20 cellular contexts compared by ENCODE assay signal in the genomic region with DNA sequence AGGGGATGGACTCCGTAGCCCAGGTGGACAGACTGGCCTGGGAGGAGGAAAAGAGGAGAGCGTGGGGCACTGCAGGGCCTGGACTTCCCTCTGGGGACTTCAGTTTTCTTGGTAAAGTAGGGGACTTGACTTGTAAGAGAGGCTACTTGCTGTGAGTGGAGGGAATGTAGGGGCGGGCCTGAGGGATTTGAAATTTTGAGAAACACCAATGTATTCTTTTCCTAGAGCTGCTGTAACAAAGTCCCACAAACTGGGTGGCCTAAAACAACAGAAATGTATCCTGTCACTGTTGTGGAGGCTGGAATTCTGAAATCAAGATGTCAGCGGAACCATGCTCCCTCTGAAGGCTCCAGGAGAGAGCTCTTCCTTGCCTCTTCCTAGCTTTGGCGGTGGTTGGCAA. TPM values are rescaled to one million over a fixed set of nuclear protein-coding genes. Genes with fewer than 3 reads are reported as not detected.
A peak's percentile ranks its signal among the peaks of the same experiment; 100 is the strongest.
DNase-seq lines count a peak whose midpoint lies in the region; ATAC-seq, FAIRE-seq and TF ChIP-seq lines count a peak whose summit lies in the region.
"Had no signal": no experiment of that assay in that cellular context is flagged by ENCODE, and none has a peak within 500 bp of the region (broad histone marks: within the 10 kb centered on the region; RNA-seq: fewer than 3 reads in every experiment).

No MANE protein-coding gene starts in this region.

- no peaks in the 10 kb centered on the region for H3K27me3 ChIP-seq in ACC112 (ENCODE audit: insufficient read depth, low read length)
- peaks cover 2% of the 10 kb centered on the region for H3K27me3 ChIP-seq in astrocyte (ENCODE audit: insufficient read depth, low read length)
- no peaks in the 10 kb centered on the region for H3K27me3 ChIP-seq in right cardiac atrium (ENCODE audit: control insufficient read depth, insufficient read depth)
- no peaks in the 10 kb centered on the region for H3K27me3 ChIP-seq in rectal smooth muscle tissue (ENCODE audit: control insufficient read depth, insufficient read depth, low read length)

- peaks cover 36% of the 10 kb centered on the region for H3K4me1 Mint-ChIP-seq in astrocyte (ENCODE audit: low read depth, unreplicated experiment)
- peaks cover 6% of the 10 kb centered on the region for H3K4me1 Mint-ChIP-seq in stimulated activated naive CD8-positive, alpha-beta T cell treated with anti-CD3 and anti-CD28 coated beads, Interleukin-15, amount 100 ng/mL, for 72 hours

- H3K79me2 ChIP-seq in ACC112 (ENCODE audit: control insufficient read depth, insufficient read depth, low read length, unreplicated experiment) (no peaks in the 10 kb centered on the region), astrocyte (ENCODE audit: insufficient read depth, low read length) (no peaks in the 10 kb centered on the region)

- H3K36me3 ChIP-seq in ACC112 (ENCODE audit: insufficient read depth, low read length) (no peaks in the 10 kb centered on the region), astrocyte (ENCODE audit: insufficient read depth, low read length) (no peaks in the 10 kb centered on the region), rectal smooth muscle tissue (ENCODE audit: control insufficient read depth, insufficient read depth, low read length) (no peaks in the 10 kb centered on the region)
- H3K36me3 ChIP-seq: prostate gland had no signal

- H2AFZ ChIP-seq in ACC112 (ENCODE audit: low read length, unreplicated experiment) (no peak overlapping the region), astrocyte (ENCODE audit: low read depth, low read length) (no peak overlapping the region)

- H3K9ac ChIP-seq in astrocyte (ENCODE audit: low read length) (no peak overlapping the region), rectal smooth muscle tissue (ENCODE audit: low read length) (no peak overlapping the region)

- ATAC-seq in right cardiac atrium: peak; percentile 0 to 5
- ATAC-seq in HG03521 (IDR thresholded peaks at IDR 0.05; ENCODE audit: unreplicated experiment): no peak
- ATAC-seq in stimulated activated naive CD8-positive, alpha-beta T cell treated with anti-CD3 and anti-CD28 coated beads, Interleukin-15, amount 100 ng/mL, for 72 hours: no peak

- no peak for FAIRE-seq in astrocyte (lab: Jason Lieb, UNC)
- FAIRE-seq: D721Med, GM18507 had no signal

- H3K9me3 ChIP-seq in astrocyte (ENCODE audit: insufficient read depth, low read depth, low read length) (no peaks in the 10 kb centered on the region), right cardiac atrium (ENCODE audit: control insufficient read depth, low read length) (no peaks in the 10 kb centered on the region)
- H3K9me3 ChIP-seq: prostate gland had no signal

- H3K4me1 ChIP-seq in ACC112 (ENCODE audit: control insufficient read depth, insufficient read depth, low read length, unreplicated experiment) (peaks cover 50% of the 10 kb centered on the region), astrocyte (ENCODE audit: insufficient read depth, low read length) (peaks cover 31% of the 10 kb centered on the region), right cardiac atrium (ENCODE audit: control insufficient read depth, insufficient read depth, low read length) (peaks cover 31% of the 10 kb centered on the region), rectal smooth muscle tissue (ENCODE audit: control insufficient read depth, insufficient read depth, low read length) (peaks cover 49% of the 10 kb centered on the region)
- H3K4me1 ChIP-seq: prostate gland had no signal

- H3K27ac ChIP-seq in ACC112 (ENCODE audit: low read depth, low read length) (peak overlapping the region; percentile 91), astrocyte (ENCODE audit: low read depth, low read length) (no peak overlapping the region), right cardiac atrium (ENCODE audit: low read length) (peak overlapping the region; percentile 82), rectal smooth muscle tissue (ENCODE audit: low read depth, low read length) (peak overlapping the region; percentile 73)

- no peak overlapping the region for H3K4me3 Mint-ChIP-seq in astrocyte (ENCODE audit: unreplicated experiment)
- H3K4me3 Mint-ChIP-seq in stimulated activated naive CD8-positive, alpha-beta T cell treated with anti-CD3 and anti-CD28 coated beads, Interleukin-15, amount 100 ng/mL, for 72 hours: no peak overlapping the region
- H3K4me3 Mint-ChIP-seq: activated naive CD8-positive, alpha-beta T cell treated with anti-CD3 and anti-CD28 coated beads for 36 hours had no signal

- no peak for DNase-seq in astrocyte (ENCODE audit: low read depth)
- DNase-seq in right cardiac atrium: no peak
- DNase-seq in putamen (ENCODE audit: low spot score): no peak
- no peak for DNase-seq in stimulated activated naive CD8-positive, alpha-beta T cell treated with anti-CD3 and anti-CD28 coated beads, Interleukin-15, amount 100 ng/mL, for 72 hours
- no peak for DNase-seq in amygdala (lab: John Stamatoyannopoulos, UW)
- DNase-seq: ACHN; activated CD4-positive, alpha-beta T cell treated with anti-CD3 and anti-CD28 coated beads for 4 hours; activated naive CD8-positive, alpha-beta T cell treated with anti-CD3 and anti-CD28 coated beads for 36 hours; activated T-cell treated with anti-CD3 and anti-CD28 coated beads for 4 hours; erythroblast; KBM-7; midbrain; NCI-H1417; stimulated activated CD4-positive, alpha-beta T cell treated with anti-CD3 and anti-CD28 coated beads, Interleukin-1b, Interleukin-23, amount 100 ng/mL, for 48 hours had no signal

- H3K9me3 Mint-ChIP-seq in astrocyte (ENCODE audit: unreplicated experiment): peaks cover 8% of the 10 kb centered on the region
- H3K9me3 Mint-ChIP-seq in stimulated activated naive CD8-positive, alpha-beta T cell treated with anti-CD3 and anti-CD28 coated beads, Interleukin-15, amount 100 ng/mL, for 72 hours: no peaks in the 10 kb centered on the region
- H3K9me3 Mint-ChIP-seq: activated naive CD8-positive, alpha-beta T cell treated with anti-CD3 and anti-CD28 coated beads for 36 hours had no signal

- no peak overlapping the region for H3K4me2 ChIP-seq in astrocyte (ENCODE audit: low read length)

- no peak for TF ChIP-seq CTCF in astrocyte (IDR thresholded peaks at IDR 0.05; ENCODE audit: insufficient read depth, low read depth, low read length)

- H3K4me3 ChIP-seq in ACC112 (ENCODE audit: low read depth, low read length) (peak overlapping the region; percentile 52), astrocyte (ENCODE audit: insufficient read depth, low read depth, low read length) (no peak overlapping the region), right cardiac atrium (ENCODE audit: low read length) (peak overlapping the region; percentile 8), rectal smooth muscle tissue (ENCODE audit: low read length) (peak overlapping the region; percentile 33)
- H3K4me3 ChIP-seq: prostate gland had no signal

- peaks cover 3% of the 10 kb centered on the region for H3K27me3 Mint-ChIP-seq in astrocyte (ENCODE audit: low read depth, unreplicated experiment)
- peaks cover 39% of the 10 kb centered on the region for H3K27me3 Mint-ChIP-seq in stimulated activated naive CD8-positive, alpha-beta T cell treated with anti-CD3 and anti-CD28 coated beads, Interleukin-15, amount 100 ng/mL, for 72 hours

- H3K36me3 Mint-ChIP-seq in astrocyte (ENCODE audit: low read depth, unreplicated experiment): no peaks in the 10 kb centered on the region
- H3K36me3 Mint-ChIP-seq: activated naive CD8-positive, alpha-beta T cell treated with anti-CD3 and anti-CD28 coated beads for 36 hours had no signal

- intact Hi-C loops in right cardiac atrium (cut with DNase I): no loop called here

- 53% methylated on average over 5 of the region's 5 CpGs for WGBS in right cardiac atrium

- no peaks in the 10 kb centered on the region for H4K20me1 ChIP-seq in astrocyte (ENCODE audit: insufficient read depth, low read length)

- peak overlapping the region; percentile 55 for H3K27ac Mint-ChIP-seq in astrocyte (ENCODE audit: unreplicated experiment)
- H3K27ac Mint-ChIP-seq in stimulated activated naive CD8-positive, alpha-beta T cell treated with anti-CD3 and anti-CD28 coated beads, Interleukin-15, amount 100 ng/mL, for 72 hours: peak overlapping the region in 1 of 2 donors; percentile 20
- H3K27ac Mint-ChIP-seq: activated naive CD8-positive, alpha-beta T cell treated with anti-CD3 and anti-CD28 coated beads for 36 hours had no signal

RNA-seq across cellular contexts. Expression of a gene that starts 5.8 kb away (rescaled TPM):
- 62.1 and 65.7 TPM in 2 replicates for total RNA-seq in astrocyte
- total RNA-seq in right cardiac atrium: 100 to 1,000 TPM; 130 to 193 (median 151) TPM
- 42.3 TPM for polyA plus RNA-seq in right cardiac atrium

Comparison
In these comparisons a context has a peak if more than half of its experiments do, and no peak if none do; other contexts are left out.
1. ATAC-seq: peak in right cardiac atrium (2 of 2); none in HG03521 (single experiment) and stimulated activated naive CD8-positive, alpha-beta T cell treated with anti-CD3 and anti-CD28 coated beads, Interleukin-15, amount 100 ng/mL, for 72 hours (single experiment).